ENCODE assay signal across 8 cellular contexts in genomic region chr14:85533821-85534271, GRCh38. TPM values are rescaled to one million over a fixed set of nuclear protein-coding genes. Genes with fewer than 3 reads are reported as not detected.
DNase-seq lines count a peak whose midpoint lies in the region; ATAC-seq and TF ChIP-seq lines count a peak whose summit lies in the region.

No MANE protein-coding gene starts in this region.

- no peak for TF ChIP-seq CTCF in glutamatergic neuron (IDR thresholded peaks at IDR 0.05; ENCODE audit: partially characterized antibody, unreplicated experiment)
- no peak for TF ChIP-seq CTCF in progenitor cell of endocrine pancreas (IDR thresholded peaks at IDR 0.05; ENCODE audit: unreplicated experiment)

- ATAC-seq in GM21390 (IDR thresholded peaks at IDR 0.05; ENCODE audit: unreplicated experiment) (no peak), GM21737 (IDR thresholded peaks at IDR 0.05; ENCODE audit: unreplicated experiment) (no peak), HG02938 (IDR thresholded peaks at IDR 0.05; ENCODE audit: unreplicated experiment) (no peak)

- H3K27me3 Mint-ChIP-seq in glutamatergic neuron (ENCODE audit: unreplicated experiment) (peaks cover 28% of the 10 kb centered on the region), progenitor cell of endocrine pancreas (peaks cover 4% of the 10 kb centered on the region)

- peaks cover 12% of the 10 kb centered on the region; the same call in 1 of the 2 replicates for H3K4me1 ChIP-seq in ES-I3 (ENCODE audit: insufficient read depth, low read length)

- H3K4me1 Mint-ChIP-seq in glutamatergic neuron (ENCODE audit: low read depth, unreplicated experiment) (peaks cover 24% of the 10 kb centered on the region), progenitor cell of endocrine pancreas (ENCODE audit: low read depth) (peaks cover 34% of the 10 kb centered on the region)

- no peaks in the 10 kb centered on the region for H3K36me3 ChIP-seq in ES-I3 (ENCODE audit: insufficient read depth, low read length)

- H3K27ac Mint-ChIP-seq in glutamatergic neuron (ENCODE audit: unreplicated experiment) (peak overlapping the region; percentile 88), progenitor cell of endocrine pancreas (peak overlapping the region; percentile 73)

- DNase-seq in glutamatergic neuron, result peak; percentile 70
- DNase-seq in progenitor cell of endocrine pancreas (ENCODE audit: low spot score, unreplicated experiment), result peak; percentile 15
- no peak for DNase-seq in T-helper 2 cell

- no peaks in the 10 kb centered on the region for H3K36me3 Mint-ChIP-seq in glutamatergic neuron (ENCODE audit: unreplicated experiment)
- H3K36me3 Mint-ChIP-seq in progenitor cell of endocrine pancreas (ENCODE audit: insufficient read depth), result peaks cover 13% of the 10 kb centered on the region

- peak overlapping the region; percentile 95 for H3K4me3 Mint-ChIP-seq in glutamatergic neuron (ENCODE audit: unreplicated experiment)
- peak overlapping the region; percentile 86 for H3K4me3 Mint-ChIP-seq in progenitor cell of endocrine pancreas (ENCODE audit: low read depth)

- no peaks in the 10 kb centered on the region for H3K9me3 ChIP-seq in ES-I3 (ENCODE audit: control insufficient read depth, insufficient read depth, low read length)

- H3K9me3 Mint-ChIP-seq in glutamatergic neuron (ENCODE audit: unreplicated experiment) (peaks cover 33% of the 10 kb centered on the region), progenitor cell of endocrine pancreas (ENCODE audit: low read depth) (no peaks in the 10 kb centered on the region)

- peak overlapping the region; percentile 71 for H3K9ac ChIP-seq in ES-I3 (ENCODE audit: low read depth, low read length)

TF ChIP-seq in PFSK-1, 5 proteins besides CTCF, POLR2A, EP300 and RAD21:
- 0 out of 2 replicates have a peak, but pooled peaks have one; percentile 23 for TF ChIP-seq SIN3A (IDR thresholded peaks at IDR 0.05; ENCODE audit: borderline replicate concordance, insufficient read depth, low read length)
- no peak for TF ChIP-seq FOXP2 (optimal IDR thresholded peaks at IDR 0.05; ENCODE audit: borderline replicate concordance, extremely low read depth, extremely low read length, insufficient read depth)
- TF ChIP-seq TAF1 (IDR thresholded peaks at IDR 0.05; ENCODE audit: borderline replicate concordance, insufficient read depth, low read length), result no peak
- no peak for TF ChIP-seq REST (IDR thresholded peaks at IDR 0.05; ENCODE audit: insufficient read depth in 1 of 2, low read depth in 2 of 2, low read length in 2 of 2)

RNA-seq across cellular contexts. Expression of gene FLRT2, which starts 3.9 kb away (rescaled TPM):
- 12.2 TPM for polyA plus RNA-seq in PFSK-1 (2012; ENCODE audit: insufficient read length, low read depth)
- total RNA-seq in glutamatergic neuron (ENCODE audit: unreplicated experiment), result 69.6 TPM
- 312 and 318 TPM in 2 replicates for total RNA-seq in progenitor cell of endocrine pancreas

Comparison
In these comparisons a context has a peak if more than half of its experiments do, and no peak if none do; other contexts are left out.
1. DNase-seq: peak in glutamatergic neuron (single experiment) and progenitor cell of endocrine pancreas (single experiment); none in T-helper 2 cell (0 of 5).